ENCODE assay signal across 1 cellular context in genomic region chr7:19708397-19709248, GRCh38.
A peak's percentile ranks its signal among the peaks of the same experiment; 100 is the strongest.
TF ChIP-seq lines count a peak whose summit lies in the region.

A gene with protein sequence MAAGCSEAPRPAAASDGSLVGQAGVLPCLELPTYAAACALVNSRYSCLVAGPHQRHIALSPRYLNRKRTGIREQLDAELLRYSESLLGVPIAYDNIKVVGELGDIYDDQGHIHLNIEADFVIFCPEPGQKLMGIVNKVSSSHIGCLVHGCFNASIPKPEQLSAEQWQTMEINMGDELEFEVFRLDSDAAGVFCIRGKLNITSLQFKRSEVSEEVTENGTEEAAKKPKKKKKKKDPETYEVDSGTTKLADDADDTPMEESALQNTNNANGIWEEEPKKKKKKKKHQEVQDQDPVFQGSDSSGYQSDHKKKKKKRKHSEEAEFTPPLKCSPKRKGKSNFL (minus strand): TSS chr7:19709037. CDS start chr7:19709016, 21 bp downstream.

TF ChIP-seq in WTC11, 78 proteins besides CTCF, POLR2A, EP300 and RAD21 (continued from another document):
- TF ChIP-seq, protein P1, sequence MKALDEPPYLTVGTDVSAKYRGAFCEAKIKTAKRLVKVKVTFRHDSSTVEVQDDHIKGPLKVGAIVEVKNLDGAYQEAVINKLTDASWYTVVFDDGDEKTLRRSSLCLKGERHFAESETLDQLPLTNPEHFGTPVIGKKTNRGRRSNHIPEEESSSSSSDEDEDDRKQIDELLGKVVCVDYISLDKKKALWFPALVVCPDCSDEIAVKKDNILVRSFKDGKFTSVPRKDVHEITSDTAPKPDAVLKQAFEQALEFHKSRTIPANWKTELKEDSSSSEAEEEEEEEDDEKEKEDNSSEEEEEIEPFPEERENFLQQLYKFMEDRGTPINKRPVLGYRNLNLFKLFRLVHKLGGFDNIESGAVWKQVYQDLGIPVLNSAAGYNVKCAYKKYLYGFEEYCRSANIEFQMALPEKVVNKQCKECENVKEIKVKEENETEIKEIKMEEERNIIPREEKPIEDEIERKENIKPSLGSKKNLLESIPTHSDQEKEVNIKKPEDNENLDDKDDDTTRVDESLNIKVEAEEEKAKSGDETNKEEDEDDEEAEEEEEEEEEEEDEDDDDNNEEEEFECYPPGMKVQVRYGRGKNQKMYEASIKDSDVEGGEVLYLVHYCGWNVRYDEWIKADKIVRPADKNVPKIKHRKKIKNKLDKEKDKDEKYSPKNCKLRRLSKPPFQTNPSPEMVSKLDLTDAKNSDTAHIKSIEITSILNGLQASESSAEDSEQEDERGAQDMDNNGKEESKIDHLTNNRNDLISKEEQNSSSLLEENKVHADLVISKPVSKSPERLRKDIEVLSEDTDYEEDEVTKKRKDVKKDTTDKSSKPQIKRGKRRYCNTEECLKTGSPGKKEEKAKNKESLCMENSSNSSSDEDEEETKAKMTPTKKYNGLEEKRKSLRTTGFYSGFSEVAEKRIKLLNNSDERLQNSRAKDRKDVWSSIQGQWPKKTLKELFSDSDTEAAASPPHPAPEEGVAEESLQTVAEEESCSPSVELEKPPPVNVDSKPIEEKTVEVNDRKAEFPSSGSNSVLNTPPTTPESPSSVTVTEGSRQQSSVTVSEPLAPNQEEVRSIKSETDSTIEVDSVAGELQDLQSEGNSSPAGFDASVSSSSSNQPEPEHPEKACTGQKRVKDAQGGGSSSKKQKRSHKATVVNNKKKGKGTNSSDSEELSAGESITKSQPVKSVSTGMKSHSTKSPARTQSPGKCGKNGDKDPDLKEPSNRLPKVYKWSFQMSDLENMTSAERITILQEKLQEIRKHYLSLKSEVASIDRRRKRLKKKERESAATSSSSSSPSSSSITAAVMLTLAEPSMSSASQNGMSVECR (CRISPR knock-in tag; IDR thresholded peaks at IDR 0.05; ENCODE audit: borderline replicate concordance) = peak; percentile 82; the same call in 1 of the 2 replicates
- TF ChIP-seq CREB1 (CRISPR knock-in tag; IDR thresholded peaks at IDR 0.05) (peak; percentile 95), NFE2L1 (CRISPR knock-in tag; IDR thresholded peaks at IDR 0.05) (no peak), NFATC4 (CRISPR knock-in tag; IDR thresholded peaks at IDR 0.05) (no peak), TEAD4 (CRISPR knock-in tag; IDR thresholded peaks at IDR 0.05) (no peak), ZMAT4 (CRISPR knock-in tag; IDR thresholded peaks at IDR 0.05) (no peak), ZNF416 (CRISPR knock-in tag; IDR thresholded peaks at IDR 0.05) (0 out of 2 replicates have a peak, but pooled peaks have one; percentile 25), EMX1 (CRISPR knock-in tag; IDR thresholded peaks at IDR 0.05) (0 out of 2 replicates have a peak, but pooled peaks have one; percentile 16), ZBTB21 (CRISPR knock-in tag; IDR thresholded peaks at IDR 0.05; ENCODE audit: borderline replicate concordance) (peak; percentile 91), FOXP1 (CRISPR knock-in tag; IDR thresholded peaks at IDR 0.05; ENCODE audit: borderline replicate concordance) (peak; percentile 70; the same call in 1 of the 2 replicates), TEAD1 (CRISPR knock-in tag; IDR thresholded peaks at IDR 0.05) (peak; percentile 87; the same call in 1 of the 2 replicates), TCF7 (CRISPR knock-in tag; IDR thresholded peaks at IDR 0.05; ENCODE audit: low read depth) (no peak), FOXJ3 (CRISPR knock-in tag; IDR thresholded peaks at IDR 0.05; ENCODE audit: borderline replicate concordance) (no peak), RELA (CRISPR knock-in tag; IDR thresholded peaks at IDR 0.05; ENCODE audit: borderline replicate concordance) (no peak; the same call in 1 of the 2 replicates), IRF2 (CRISPR knock-in tag; IDR thresholded peaks at IDR 0.05; ENCODE audit: borderline replicate concordance, low read depth) (no peak), MYBL2 (CRISPR knock-in tag; IDR thresholded peaks at IDR 0.05) (peak; percentile 67; the same call in 1 of the 2 replicates), CREM (CRISPR knock-in tag; IDR thresholded peaks at IDR 0.05) (peak; percentile 98), ETV6 (CRISPR knock-in tag; IDR thresholded peaks at IDR 0.05) (peak; percentile 69; the same call in 1 of the 2 replicates), GABPB1 (CRISPR knock-in tag; IDR thresholded peaks at IDR 0.05) (peak; percentile 9; the same call in 1 of the 2 replicates), NR2C2 (CRISPR knock-in tag; IDR thresholded peaks at IDR 0.05) (no peak), PRRX2 (CRISPR knock-in tag; IDR thresholded peaks at IDR 0.05) (no peak), SP1 (CRISPR knock-in tag; conservative IDR thresholded peaks at IDR 0.05) (peak; percentile 93), ESRRA (CRISPR knock-in tag; IDR thresholded peaks at IDR 0.05; ENCODE audit: borderline replicate concordance) (peak; percentile 74; the same call in 1 of the 2 replicates)
- TF ChIP-seq, protein P2, sequence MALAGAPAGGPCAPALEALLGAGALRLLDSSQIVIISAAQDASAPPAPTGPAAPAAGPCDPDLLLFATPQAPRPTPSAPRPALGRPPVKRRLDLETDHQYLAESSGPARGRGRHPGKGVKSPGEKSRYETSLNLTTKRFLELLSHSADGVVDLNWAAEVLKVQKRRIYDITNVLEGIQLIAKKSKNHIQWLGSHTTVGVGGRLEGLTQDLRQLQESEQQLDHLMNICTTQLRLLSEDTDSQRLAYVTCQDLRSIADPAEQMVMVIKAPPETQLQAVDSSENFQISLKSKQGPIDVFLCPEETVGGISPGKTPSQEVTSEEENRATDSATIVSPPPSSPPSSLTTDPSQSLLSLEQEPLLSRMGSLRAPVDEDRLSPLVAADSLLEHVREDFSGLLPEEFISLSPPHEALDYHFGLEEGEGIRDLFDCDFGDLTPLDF (CRISPR knock-in tag; IDR thresholded peaks at IDR 0.05) = peak; percentile 86; the same call in 1 of the 2 replicates
- TF ChIP-seq, protein P3, sequence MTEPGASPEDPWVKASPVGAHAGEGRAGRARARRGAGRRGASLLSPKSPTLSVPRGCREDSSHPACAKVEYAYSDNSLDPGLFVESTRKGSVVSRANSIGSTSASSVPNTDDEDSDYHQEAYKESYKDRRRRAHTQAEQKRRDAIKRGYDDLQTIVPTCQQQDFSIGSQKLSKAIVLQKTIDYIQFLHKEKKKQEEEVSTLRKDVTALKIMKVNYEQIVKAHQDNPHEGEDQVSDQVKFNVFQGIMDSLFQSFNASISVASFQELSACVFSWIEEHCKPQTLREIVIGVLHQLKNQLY (CRISPR knock-in tag; IDR thresholded peaks at IDR 0.05) = 0 out of 2 replicates have a peak, but pooled peaks have one; percentile 37
- TF ChIP-seq, protein P4, sequence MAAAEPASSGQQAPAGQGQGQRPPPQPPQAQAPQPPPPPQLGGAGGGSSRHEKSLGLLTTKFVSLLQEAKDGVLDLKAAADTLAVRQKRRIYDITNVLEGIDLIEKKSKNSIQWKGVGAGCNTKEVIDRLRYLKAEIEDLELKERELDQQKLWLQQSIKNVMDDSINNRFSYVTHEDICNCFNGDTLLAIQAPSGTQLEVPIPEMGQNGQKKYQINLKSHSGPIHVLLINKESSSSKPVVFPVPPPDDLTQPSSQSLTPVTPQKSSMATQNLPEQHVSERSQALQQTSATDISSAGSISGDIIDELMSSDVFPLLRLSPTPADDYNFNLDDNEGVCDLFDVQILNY (CRISPR knock-in tag; IDR thresholded peaks at IDR 0.05) = 0 out of 2 replicates have a peak, but pooled peaks have one; percentile 34
- TF ChIP-seq, protein P5, sequence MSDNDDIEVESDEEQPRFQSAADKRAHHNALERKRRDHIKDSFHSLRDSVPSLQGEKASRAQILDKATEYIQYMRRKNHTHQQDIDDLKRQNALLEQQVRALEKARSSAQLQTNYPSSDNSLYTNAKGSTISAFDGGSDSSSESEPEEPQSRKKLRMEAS (CRISPR knock-in tag; IDR thresholded peaks at IDR 0.05) = peak; percentile 91
- TF ChIP-seq, protein P6, sequence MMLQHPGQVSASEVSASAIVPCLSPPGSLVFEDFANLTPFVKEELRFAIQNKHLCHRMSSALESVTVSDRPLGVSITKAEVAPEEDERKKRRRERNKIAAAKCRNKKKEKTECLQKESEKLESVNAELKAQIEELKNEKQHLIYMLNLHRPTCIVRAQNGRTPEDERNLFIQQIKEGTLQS (CRISPR knock-in tag; conservative IDR thresholded peaks at IDR 0.05) = no peak
